Comparison of ENCODE assay signal across 19 cellular contexts in the genomic region with DNA sequence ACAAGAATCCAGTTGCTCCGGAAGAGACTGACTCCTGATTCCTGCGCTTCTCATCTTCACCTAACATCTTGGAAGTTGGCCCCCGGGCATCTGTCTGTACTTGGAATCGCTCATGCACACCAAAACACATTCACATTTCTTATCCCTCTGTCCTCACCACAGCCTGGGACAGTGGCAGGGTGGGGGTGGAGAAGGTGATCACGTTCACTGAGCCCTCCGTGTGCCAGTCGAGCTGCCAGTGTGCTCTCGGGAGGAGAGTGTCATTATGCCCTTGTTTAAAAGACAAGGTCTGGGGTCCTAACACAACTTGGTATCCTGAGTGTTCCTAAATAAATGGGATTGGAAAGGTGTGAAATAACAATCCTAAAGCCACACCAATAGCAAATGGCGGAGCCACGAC. TPM values are rescaled to one million over a fixed set of nuclear protein-coding genes. Genes with fewer than 3 reads are reported as not detected.
DNase-seq lines count a peak whose midpoint lies in the region; ATAC-seq and TF ChIP-seq lines count a peak whose summit lies in the region.
"Had no signal": no experiment of that assay in that cellular context is flagged by ENCODE, and none has a peak within 500 bp of the region (broad histone marks: within the 10 kb centered on the region; RNA-seq: fewer than 3 reads in every experiment).

No MANE protein-coding gene starts in this region.

- no peaks in the 10 kb centered on the region for H3K4me1 ChIP-seq in CD4-positive, CD25-positive, alpha-beta regulatory T cell (ENCODE audit: control insufficient read depth, insufficient read depth, low read length, poor library complexity, severe bottlenecking)

- no peak overlapping the region for H3K4me3 Mint-ChIP-seq in CD4-positive, CD25-positive, alpha-beta regulatory T cell
- H3K4me3 Mint-ChIP-seq in endothelial cell (ENCODE audit: unreplicated experiment): peak overlapping the region; percentile 69
- H3K4me3 Mint-ChIP-seq in naive thymus-derived CD8-positive, alpha-beta T cell: peak overlapping the region in 1 of 10 donors; percentile 42
- H3K4me3 Mint-ChIP-seq in T-cell: no peak overlapping the region
- H3K4me3 Mint-ChIP-seq: CD4-positive, alpha-beta memory T cell; H9 had no signal

- no peak overlapping the region for H3K4me3 ChIP-seq in CD4-positive, CD25-positive, alpha-beta regulatory T cell (ENCODE audit: low read depth, low read length)
- H3K4me3 ChIP-seq: BLaER1 had no signal

- POLR2A ChIA-PET in naive thymus-derived CD8-positive, alpha-beta T cell (lab: Charles Lee): no interaction called here
- POLR2A ChIA-PET in T-cell (lab: Charles Lee): no interaction called here

- CTCF ChIA-PET in T-cell (lab: Charles Lee): no interaction called here

- peak overlapping the region in 2 of 3 donors; percentile 35 to 55 for H3K27ac Mint-ChIP-seq in CD4-positive, CD25-positive, alpha-beta regulatory T cell
- H3K27ac Mint-ChIP-seq in endothelial cell (ENCODE audit: unreplicated experiment): no peak overlapping the region
- peak overlapping the region in 6 of 10 donors; percentile 51 to 86 (median 76) for H3K27ac Mint-ChIP-seq in naive thymus-derived CD8-positive, alpha-beta T cell
- no peak overlapping the region for H3K27ac Mint-ChIP-seq in T-cell

- no peak overlapping the region for H3K27ac ChIP-seq in CD4-positive, CD25-positive, alpha-beta regulatory T cell (ENCODE audit: insufficient read depth, low read length, poor library complexity, severe bottlenecking)
- H3K27ac ChIP-seq: BLaER1 had no signal

- H3K27me3 ChIP-seq in CD4-positive, CD25-positive, alpha-beta regulatory T cell (ENCODE audit: control insufficient read depth, insufficient read depth, low read length): no peaks in the 10 kb centered on the region
- H3K27me3 ChIP-seq: BLaER1 had no signal

- peaks cover 11 to 17% of the 10 kb centered on the region in 2 experiments for H3K9me3 ChIP-seq in CD4-positive, CD25-positive, alpha-beta regulatory T cell (ENCODE audit: control insufficient read depth in 2 of 2, low read length in 2 of 2)

- peaks cover 12 to 81% (median 23%) of the 10 kb centered on the region in 4 donors for H3K4me1 Mint-ChIP-seq in CD4-positive, CD25-positive, alpha-beta regulatory T cell
- H3K4me1 Mint-ChIP-seq in endothelial cell (ENCODE audit: unreplicated experiment) (peaks cover 21% of the 10 kb centered on the region), T-cell (peaks cover 65 to 82% (median 67%) of the 10 kb centered on the region in 3 donors)
- peaks cover 44 to 88% (median 86%) of the 10 kb centered on the region in 4 donors for H3K4me1 Mint-ChIP-seq in naive thymus-derived CD8-positive, alpha-beta T cell
- H3K4me1 Mint-ChIP-seq: H9 had no signal

- ATAC-seq in CD4-positive, CD25-positive, alpha-beta regulatory T cell (ENCODE audit: low read depth in 2 of 2): no peak
- ATAC-seq in naive thymus-derived CD8-positive, alpha-beta T cell: no peak
- ATAC-seq in T-cell (replicated peaks in 1 of 4): no peak

- H3K36me3 ChIP-seq in CD4-positive, CD25-positive, alpha-beta regulatory T cell (ENCODE audit: control insufficient read depth, insufficient read depth, low read length): peaks cover 39% of the 10 kb centered on the region

- no peak for TF ChIP-seq CTCF in endothelial cell (IDR thresholded peaks at IDR 0.05; ENCODE audit: unreplicated experiment)

- H3K27me3 Mint-ChIP-seq in CD4-positive, CD25-positive, alpha-beta regulatory T cell: no peaks in the 10 kb centered on the region
- peaks cover 15% of the 10 kb centered on the region for H3K27me3 Mint-ChIP-seq in endothelial cell (ENCODE audit: unreplicated experiment)
- no peaks in the 10 kb centered on the region for H3K27me3 Mint-ChIP-seq in naive thymus-derived CD8-positive, alpha-beta T cell
- H3K27me3 Mint-ChIP-seq in T-cell: no peaks in the 10 kb centered on the region
- H3K27me3 Mint-ChIP-seq: CD4-positive, alpha-beta memory T cell had no signal

- H3K9me3 Mint-ChIP-seq in CD4-positive, CD25-positive, alpha-beta regulatory T cell: peaks cover 4 to 12% (median 7%) of the 10 kb centered on the region in 7 donors
- peaks cover 7% of the 10 kb centered on the region for H3K9me3 Mint-ChIP-seq in endothelial cell (ENCODE audit: unreplicated experiment)
- peaks cover 0 to 13% (median 6%) of the 10 kb centered on the region in 9 donors for H3K9me3 Mint-ChIP-seq in naive thymus-derived CD8-positive, alpha-beta T cell
- H3K9me3 Mint-ChIP-seq in T-cell: peaks cover 7 to 8% (median 7%) of the 10 kb centered on the region in 3 donors

- H3K36me3 Mint-ChIP-seq in CD4-positive, CD25-positive, alpha-beta regulatory T cell: peaks cover 35% of the 10 kb centered on the region
- H3K36me3 Mint-ChIP-seq in endothelial cell (ENCODE audit: low read depth, unreplicated experiment): peaks cover 46% of the 10 kb centered on the region
- H3K36me3 Mint-ChIP-seq in naive thymus-derived CD8-positive, alpha-beta T cell: peaks cover 10 to 69% (median 27%) of the 10 kb centered on the region in 3 donors
- H3K36me3 Mint-ChIP-seq in T-cell: peaks cover 57% of the 10 kb centered on the region

- peak; percentile 24 for DNase-seq in activated effector memory CD4-positive, alpha-beta T cell treated with anti-CD3 and anti-CD28 coated beads, Interleukin-2, amount 50 U/mL, for 16 hours
- DNase-seq in activated effector memory CD4-positive, alpha-beta T cell treated with Interleukin-2 at 50 U/mL for 16 hours: no peak
- no peak for DNase-seq in CD4-positive, CD25-positive, alpha-beta regulatory T cell
- DNase-seq in endothelial cell (ENCODE audit: low spot score): no peak
- no peak for DNase-seq in naive thymus-derived CD8-positive, alpha-beta T cell
- DNase-seq in SIG-M5 (lab: John Stamatoyannopoulos, UW): no peak
- no peak for DNase-seq in T-cell
- no peak for DNase-seq in midbrain (lab: John Stamatoyannopoulos, UW)
- DNase-seq: 8988T; AML-193; CD4-positive, alpha-beta memory T cell; COR-L47; DMS153; DND-41; GDM1; GOT3; H9 had no signal

RNA-seq across cellular contexts. Expression of a gene that starts 17.3 kb away (rescaled TPM):
- total RNA-seq in CD4-positive, CD25-positive, alpha-beta regulatory T cell: 75.2 TPM
- polyA plus RNA-seq in CD4-positive, CD25-positive, alpha-beta regulatory T cell: 100 to 1,000 TPM; 157 to 210 (median 190) TPM
- 154 TPM for total RNA-seq in endothelial cell (ENCODE audit: unreplicated experiment)
- total RNA-seq in naive thymus-derived CD8-positive, alpha-beta T cell: 100 to 1,000 TPM; 151 to 152 TPM
- 100 to 1,000 TPM; 199 to 303 (median 265) TPM for polyA plus RNA-seq in naive thymus-derived CD8-positive, alpha-beta T cell
- 100 to 1,000 TPM; 109 to 137 (median 116) TPM for total RNA-seq in T-cell
- total RNA-seq: HT-29 had no signal

Comparison
In these comparisons a context has a peak if more than half of its experiments do, and no peak if none do; other contexts are left out.
1. H3K27ac Mint-ChIP-seq: peak in CD4-positive, CD25-positive, alpha-beta regulatory T cell (2 of 3) and naive thymus-derived CD8-positive, alpha-beta T cell (6 of 10); none in endothelial cell (single experiment) and T-cell (0 of 2).